ENCODE assay signal across 29 cellular contexts in the genomic region with DNA sequence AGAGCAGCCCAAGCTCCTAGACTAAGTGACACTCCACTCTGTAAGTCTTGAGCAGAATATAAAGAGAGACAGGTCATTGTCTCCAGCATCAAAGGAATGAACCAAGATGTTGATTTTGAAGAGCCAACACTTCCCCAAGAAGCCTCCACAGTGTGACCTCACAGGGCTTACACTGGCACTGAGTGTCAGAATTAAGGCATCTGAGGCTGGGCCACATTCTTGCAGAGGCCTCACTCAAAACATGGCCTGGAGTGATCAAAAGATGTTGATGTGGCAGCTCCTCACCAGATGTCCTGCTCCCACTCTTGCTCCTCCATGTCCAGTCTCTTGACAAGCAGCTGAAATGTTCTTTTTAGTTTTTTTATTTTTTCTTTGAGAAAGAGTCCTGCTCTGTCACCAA.
"Had no signal": no experiment of that assay in that cellular context is flagged by ENCODE, and none has a peak within 500 bp of the region (broad histone marks: within the 10 kb centered on the region; RNA-seq: fewer than 3 reads in every experiment).

No MANE protein-coding gene starts in this region.

- H3K27ac Mint-ChIP-seq: activated CD4-positive, alpha-beta T cell treated with anti-CD3 and anti-CD28 coated beads for 36 hours; activated T-helper 17 cell treated with anti-CD3 and anti-CD28 coated beads, Interleukin-2, amount 50 U/mL, for 72 hours; effector memory CD8-positive, alpha-beta T cell; progenitor cell of endocrine pancreas; stimulated activated naive B cell treated with anti-CD40 and anti-IgM and Interleukin-4, amounts not matched to agents 10 μg/mL and 1 μg/mL and 100 μg/mL, for 72 hours; T-helper 2 cell treated with Interferon-gamma antibody and Interleukin-4, amounts not matched to agents 5 μg/mL and 100 μg/mL, for 36 hours had no signal

- H3K27me3 Mint-ChIP-seq: activated CD4-positive, alpha-beta T cell treated with anti-CD3 and anti-CD28 coated beads for 36 hours; progenitor cell of endocrine pancreas; stimulated activated naive B cell treated with anti-CD40 and anti-IgM and Interleukin-4, amounts not matched to agents 10 μg/mL and 1 μg/mL and 100 μg/mL, for 72 hours had no signal

- H3K79me2 ChIP-seq: hepatocyte had no signal

- H3K4me3 ChIP-seq: gastroesophageal sphincter, hepatocyte, ovary, stomach, thyroid gland, upper lobe of left lung, vagina had no signal

- H3K36me3 ChIP-seq: brain microvascular endothelial cell, gastroesophageal sphincter, ovary, stomach, thyroid gland, upper lobe of left lung, vagina had no signal

- H3K4me1 ChIP-seq: gastroesophageal sphincter, stomach, thyroid gland, vagina had no signal

- H3K4me1 Mint-ChIP-seq: activated CD4-positive, alpha-beta T cell treated with anti-CD3 and anti-CD28 coated beads for 36 hours; activated T-helper 17 cell treated with anti-CD3 and anti-CD28 coated beads, Interleukin-2, amount 50 U/mL, for 72 hours; nephron progenitor cell; stimulated activated naive B cell treated with anti-CD40 and anti-IgM and Interleukin-4, amounts not matched to agents 10 μg/mL and 1 μg/mL and 100 μg/mL, for 72 hours had no signal

- H3K9me3 Mint-ChIP-seq: activated T-helper 17 cell treated with anti-CD3 and anti-CD28 coated beads, Interleukin-2, amount 50 U/mL, for 72 hours; effector memory CD8-positive, alpha-beta T cell; stimulated activated naive B cell treated with anti-CD40 and anti-IgM and Interleukin-4, amounts not matched to agents 10 μg/mL and 1 μg/mL and 100 μg/mL, for 72 hours; T-helper 2 cell treated with Interferon-gamma antibody and Interleukin-4, amounts not matched to agents 5 μg/mL and 100 μg/mL, for 36 hours had no signal

- DNase-seq: activated CD4-positive, alpha-beta T cell treated with anti-CD3 and anti-CD28 coated beads for 36 hours; activated CD4-positive, CD25-positive, alpha-beta regulatory T cell; activated gamma-delta T cell treated with Interleukin-2 at 50 U/mL for 16 hours; activated naive CD4-positive, alpha-beta T cell treated with anti-CD3 and anti-CD28 coated beads, Interleukin-2, amount 50 U/mL, for 16 hours; activated T-cell treated with anti-CD3 and anti-CD28 coated beads, Interleukin-2, amount 50 U/mL, for 4 hours; amniotic stem cell; brain microvascular endothelial cell; caudate nucleus; cortex of kidney; effector memory CD8-positive, alpha-beta T cell; erythroblast; left cardiac atrium; nephron progenitor cell; ovary; small intestine; stimulated activated CD4-positive, alpha-beta T cell treated with anti-CD3 and anti-CD28 coated beads, Interleukin-15, amount 100 ng/mL, for 24 hours; stimulated activated CD4-positive, alpha-beta T cell treated with anti-CD3 and anti-CD28 coated beads, Interleukin-2, amount 100 ng/mL, for 24 hours; stimulated activated naive B cell treated with anti-CD40 and anti-IgM and Interleukin-4, amounts not matched to agents 10 μg/mL and 1 μg/mL and 100 μg/mL, for 72 hours; stomach; T-helper 1 cell; thyroid gland; upper lobe of left lung had no signal

- H3K4me3 Mint-ChIP-seq: activated CD4-positive, alpha-beta T cell treated with anti-CD3 and anti-CD28 coated beads for 36 hours; activated T-cell treated with anti-CD3 and anti-CD28 coated beads, Interleukin-2, amount 50 U/mL, for 4 hours; activated T-helper 17 cell treated with anti-CD3 and anti-CD28 coated beads, Interleukin-2, amount 50 U/mL, for 72 hours; effector memory CD8-positive, alpha-beta T cell; nephron progenitor cell; stimulated activated naive B cell treated with anti-CD40 and anti-IgM and Interleukin-4, amounts not matched to agents 10 μg/mL and 1 μg/mL and 100 μg/mL, for 72 hours; T-helper 2 cell treated with Interferon-gamma antibody and Interleukin-4, amounts not matched to agents 5 μg/mL and 100 μg/mL, for 36 hours had no signal

- H3K4me2 ChIP-seq: hepatocyte had no signal

- H3K27me3 ChIP-seq: brain microvascular endothelial cell, gastroesophageal sphincter, hepatocyte, ovary, stomach, thyroid gland, upper lobe of left lung, vagina had no signal

- H3K9me3 ChIP-seq: gastroesophageal sphincter, ovary, stomach, thyroid gland, upper lobe of left lung, vagina had no signal

- ATAC-seq: activated CD4-positive, alpha-beta T cell treated with anti-CD3 and anti-CD28 coated beads for 36 hours; activated T-cell treated with anti-CD3 and anti-CD28 coated beads, Interleukin-2, amount 50 U/mL, for 4 hours; activated T-helper 17 cell treated with anti-CD3 and anti-CD28 coated beads, Interleukin-2, amount 50 U/mL, for 72 hours; effector memory CD8-positive, alpha-beta T cell; gastroesophageal sphincter; left cardiac atrium; sciatic nerve; stimulated activated naive B cell treated with anti-CD40 and anti-IgM and Interleukin-4, amounts not matched to agents 10 μg/mL and 1 μg/mL and 100 μg/mL, for 72 hours had no signal

- H3K27ac ChIP-seq: brain microvascular endothelial cell, gastroesophageal sphincter, hepatocyte, ovary, stomach, thyroid gland, upper lobe of left lung, vagina had no signal

- H2AFZ ChIP-seq: hepatocyte had no signal
